ENCODE assay signal across 8 cellular contexts in the genomic region with DNA sequence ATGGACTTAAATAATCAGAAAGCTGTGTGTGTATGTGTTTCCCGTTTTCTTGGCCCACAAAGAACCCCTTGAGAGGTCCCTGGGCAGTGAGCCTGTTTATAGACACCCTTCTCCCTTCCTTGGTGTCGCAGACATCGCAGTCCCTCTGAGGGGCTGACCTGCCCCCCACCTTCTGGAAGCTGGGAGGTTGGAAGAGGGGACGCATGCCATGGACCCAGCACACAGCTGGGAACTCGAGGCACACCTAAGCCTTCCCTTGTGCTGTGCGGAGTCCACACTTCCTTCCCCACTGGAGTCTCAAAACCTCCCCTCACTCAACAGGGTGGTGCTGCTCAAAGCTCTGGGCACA. TPM values are rescaled to one million over a fixed set of nuclear protein-coding genes. Genes with fewer than 3 reads are reported as not detected.
DNase-seq lines count a peak whose midpoint lies in the region; ATAC-seq, FAIRE-seq and TF ChIP-seq lines count a peak whose summit lies in the region.

No MANE protein-coding gene starts in this region.

- FAIRE-seq in A549 (lab: Jason Lieb, UNC), result no peak

- WGBS in A549 (ENCODE audit: missing lambda C conversion rate), result 100% methylated on average over 2 of the region's 6 CpGs

- TF ChIP-seq RAD21 in A549 (conservative IDR thresholded peaks at IDR 0.05 in 1 of 2, IDR thresholded peaks at IDR 0.05 in 1 of 2), result no peak

- no peaks in the 10 kb centered on the region for H3K36me3 ChIP-seq in muscle layer of duodenum (ENCODE audit: control insufficient read depth in 1 of 2, insufficient read depth in 2 of 2, low read length in 2 of 2)

- H3K27me3 Mint-ChIP-seq in HFFc6 (ENCODE audit: insufficient read depth), result peaks cover 3% of the 10 kb centered on the region; the same call in 1 of the 2 replicates
- peaks cover 13% of the 10 kb centered on the region for H3K27me3 Mint-ChIP-seq in brain

- H3K9me3 Mint-ChIP-seq in HFFc6 (peaks cover 6% of the 10 kb centered on the region), brain (peaks cover 8 to 24% (median 18%) of the 10 kb centered on the region in 5 experiments)

- H3K4me2 ChIP-seq in A549, result peak overlapping the region; percentile 84

- H3K36me3 Mint-ChIP-seq in HFFc6 (ENCODE audit: low read depth) (peaks cover 18% of the 10 kb centered on the region), brain (peaks cover 5% of the 10 kb centered on the region)

- H3K4me1 ChIP-seq in A549 (peaks cover 13% of the 10 kb centered on the region; the same call in 2 of the 3 replicates), muscle layer of duodenum (ENCODE audit: control insufficient read depth in 1 of 2, insufficient read depth in 2 of 2, low read length in 2 of 2) (peaks cover 4 to 16% of the 10 kb centered on the region in 2 donors)

- H3K4me3 Mint-ChIP-seq in HFFc6, result peak overlapping the region; percentile 90
- H3K4me3 Mint-ChIP-seq in brain, result peak overlapping the region in 3 of 5 experiments; percentile 23 to 87 (median 71)

- H3K4me1 Mint-ChIP-seq in HFFc6 (ENCODE audit: low read depth), result peaks cover 36% of the 10 kb centered on the region
- H3K4me1 Mint-ChIP-seq in brain, result peaks cover 18% of the 10 kb centered on the region

- H3K4me3 ChIP-seq in A549 (peak overlapping the region; percentile 45; the same call in 1 of the 3 replicates), muscle layer of duodenum (ENCODE audit: low read depth in 1 of 2, low read length in 2 of 2) (peak overlapping the region; percentile 61 to 77)

- POLR2A ChIA-PET in A549 (lab: Yijun Ruan, JAX), result no interaction called here

- ATAC-seq in A549 (peak; percentile 43 to 55; a peak in 5 of 6 replicates), HG02763 (IDR thresholded peaks at IDR 0.05; ENCODE audit: unreplicated experiment) (no peak)

- H3K27ac ChIP-seq in A549 (peak overlapping the region; percentile 75 to 95), muscle layer of duodenum (ENCODE audit: low read length) (peak overlapping the region; percentile 28)

- H3K9me3 ChIP-seq in A549 (0 out of 3 replicates have a peak, but pooled peaks cover 7% of the 10 kb centered on the region), muscle layer of duodenum (ENCODE audit: control insufficient read depth in 1 of 2, low read length in 2 of 2) (no peaks in the 10 kb centered on the region)

- CTCF ChIA-PET in A549 (lab: Yijun Ruan, JAX), result interaction anchor here (0.6 to 3.3 kb wide), 4 partner anchors 8 to 213 kb away, joined by 3 to 15 read pairs (median 4); no protein-coding TSS in a partner anchor

- H3K27me3 ChIP-seq in muscle layer of duodenum (ENCODE audit: low read depth, low read length), result no peaks in the 10 kb centered on the region

- TF ChIP-seq CTCF in A549 (IDR thresholded peaks at IDR 0.05), result no peak
- no peak for TF ChIP-seq CTCF in HFFc6 (IDR thresholded peaks at IDR 0.05)
- TF ChIP-seq CTCF in brain (conservative IDR thresholded peaks at IDR 0.05), result no peak

- no peak for TF ChIP-seq POLR2A in A549 (IDR thresholded peaks at IDR 0.05; ENCODE audit: low read length)

- peak overlapping the region; percentile 89 for H3K27ac Mint-ChIP-seq in HFFc6
- peak overlapping the region in 4 of 5 experiments; percentile 21 to 80 (median 78) for H3K27ac Mint-ChIP-seq in brain

- DNase-seq in A549 (ENCODE audit: low read depth in 1 of 2, low spot score in 1 of 2), result no peak
- no peak for DNase-seq in HFFc6
- DNase-seq in anterior cingulate cortex (lab: John Stamatoyannopoulos, UW), result no peak
- no peak for DNase-seq in superior temporal gyrus (ENCODE audit: extremely low spot score)
- DNase-seq in NCI-H526 treated with DMSO at 0.1 percent for 48 hours (lab: John Stamatoyannopoulos, UW), result no peak

- TF ChIP-seq EP300 in A549 (IDR thresholded peaks at IDR 0.05), result no peak

TF ChIP-seq in A549, 52 proteins besides CTCF, POLR2A, EP300 and RAD21 (continues in another document):
- TF ChIP-seq, protein P1, sequence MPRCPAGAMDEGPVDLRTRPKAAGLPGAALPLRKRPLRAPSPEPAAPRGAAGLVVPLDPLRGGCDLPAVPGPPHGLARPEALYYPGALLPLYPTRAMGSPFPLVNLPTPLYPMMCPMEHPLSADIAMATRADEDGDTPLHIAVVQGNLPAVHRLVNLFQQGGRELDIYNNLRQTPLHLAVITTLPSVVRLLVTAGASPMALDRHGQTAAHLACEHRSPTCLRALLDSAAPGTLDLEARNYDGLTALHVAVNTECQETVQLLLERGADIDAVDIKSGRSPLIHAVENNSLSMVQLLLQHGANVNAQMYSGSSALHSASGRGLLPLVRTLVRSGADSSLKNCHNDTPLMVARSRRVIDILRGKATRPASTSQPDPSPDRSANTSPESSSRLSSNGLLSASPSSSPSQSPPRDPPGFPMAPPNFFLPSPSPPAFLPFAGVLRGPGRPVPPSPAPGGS (IDR thresholded peaks at IDR 0.05), result no peak
- TF ChIP-seq, protein P2, sequence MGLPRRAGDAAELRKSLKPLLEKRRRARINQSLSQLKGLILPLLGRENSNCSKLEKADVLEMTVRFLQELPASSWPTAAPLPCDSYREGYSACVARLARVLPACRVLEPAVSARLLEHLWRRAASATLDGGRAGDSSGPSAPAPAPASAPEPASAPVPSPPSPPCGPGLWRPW (IDR thresholded peaks at IDR 0.05), result no peak
- no peak for TF ChIP-seq ZSCAN20 (CRISPR knock-in tag; IDR thresholded peaks at IDR 0.05)
- no peak for TF ChIP-seq MAFK (IDR thresholded peaks at IDR 0.05; ENCODE audit: partially characterized antibody)
- no peak for TF ChIP-seq MAZ (IDR thresholded peaks at IDR 0.05; ENCODE audit: borderline replicate concordance, low read depth, low read length)
- TF ChIP-seq HDAC2 (IDR thresholded peaks at IDR 0.05), result no peak
- TF ChIP-seq TP53 (CRISPR knock-in tag; IDR thresholded peaks at IDR 0.05), result no peak
- TF ChIP-seq HMGXB4 (CRISPR knock-in tag; IDR thresholded peaks at IDR 0.05; ENCODE audit: borderline replicate concordance), result no peak

RNA-seq across cellular contexts. Expression of gene APOBEC3B, which starts 0.5 kb away (rescaled TPM):
- polyA plus RNA-seq in A549 (2011; rRNA removed), result 14.7 and 16.7 TPM in 2 replicates
- 17.7 and 18.8 TPM in 2 replicates for polyA plus RNA-seq in A549 (2012; cell fraction: cytosol; rRNA removed)
- 23.5 and 30.0 TPM in 2 replicates for polyA plus RNA-seq in A549 (2012; cell fraction: nucleus; rRNA removed)
- 17.9 to 19.6 TPM (median 19.1 TPM) in 3 replicates for polyA plus RNA-seq in A549 (2017; fragmentation: RNase III; extraction: RNeasy Plus Mini Kit Qiagen cat#74134 plus additional on column Dnase treatment)
- 14.1 and 17.4 TPM in 2 replicates for polyA minus RNA-seq in A549 (2011; rRNA and poly(A)+ RNA removed)
- 10 to 100 TPM; 14.9 to 44.2 (median 39.4) TPM for total RNA-seq in HFFc6 (2021; fragmentation: NEBNext Ultra II Directional; extraction: Animal tissue kit (Norgen Biotek cat#: 25700))
- polyA plus RNA-seq in brain (ENCODE audit: insufficient read depth, low read depth, low replicate concordance), result 49.9 TPM

RNA-seq across cellular contexts. Expression of gene APOBEC3A, which starts 24.2 kb away (rescaled TPM):
- not detected in 2 replicates for polyA plus RNA-seq in A549 (2011; rRNA removed)
- polyA plus RNA-seq in A549 (2012; cell fraction: cytosol; rRNA removed), result not detected in 2 replicates
- not detected in 2 replicates for polyA plus RNA-seq in A549 (2012; cell fraction: nucleus; rRNA removed)
- polyA plus RNA-seq in A549 (2017; fragmentation: RNase III; extraction: RNeasy Plus Mini Kit Qiagen cat#74134 plus additional on column Dnase treatment), result not detected in 3 replicates
- not detected in 2 replicates for polyA minus RNA-seq in A549 (2011; rRNA and poly(A)+ RNA removed)
- not detected for total RNA-seq in HFFc6 (2021; fragmentation: NEBNext Ultra II Directional; extraction: Animal tissue kit (Norgen Biotek cat#: 25700))
- polyA plus RNA-seq in brain (ENCODE audit: insufficient read depth, low read depth, low replicate concordance), result not detected

RNA-seq across cellular contexts. Expression of gene APOBEC3C, which starts 32.4 kb away (rescaled TPM):
- polyA plus RNA-seq in A549 (2011; rRNA removed) (15.1 and 22.2 TPM in 2 replicates), A549 (2017; fragmentation: RNase III; extraction: RNeasy Plus Mini Kit Qiagen cat#74134 plus additional on column Dnase treatment) (29.3 to 31.7 TPM (median 31.1 TPM) in 3 replicates), brain (ENCODE audit: insufficient read depth, low read depth, low replicate concordance) (6.7 TPM)
- 8.4 and 10.6 TPM in 2 replicates for polyA plus RNA-seq in A549 (2012; cell fraction: cytosol; rRNA removed)
- polyA plus RNA-seq in A549 (2012; cell fraction: nucleus; rRNA removed), result 9.4 and 10.2 TPM in 2 replicates
- 14.1 and 21.0 TPM in 2 replicates for polyA minus RNA-seq in A549 (2011; rRNA and poly(A)+ RNA removed)
- 10 to 100 TPM; 43.9 to 93.9 (median 83.5) TPM for total RNA-seq in HFFc6 (2021; fragmentation: NEBNext Ultra II Directional; extraction: Animal tissue kit (Norgen Biotek cat#: 25700))

RNA-seq across cellular contexts. Expression of gene APOBEC3D, which starts 39.3 kb away (rescaled TPM):
- 0.66 and 0.67 TPM in 2 replicates for polyA plus RNA-seq in A549 (2011; rRNA removed)
- polyA plus RNA-seq in A549 (2012; cell fraction: cytosol; rRNA removed), result 0.09 and 0.26 TPM in 2 replicates
- polyA plus RNA-seq in A549 (2012; cell fraction: nucleus; rRNA removed), result 1.2 and 1.5 TPM in 2 replicates
- polyA plus RNA-seq in A549 (2017; fragmentation: RNase III; extraction: RNeasy Plus Mini Kit Qiagen cat#74134 plus additional on column Dnase treatment), result 0.29 to 0.33 TPM (median 0.30 TPM) in 3 replicates
- not detected in 2 replicates for polyA minus RNA-seq in A549 (2011; rRNA and poly(A)+ RNA removed)
- total RNA-seq in HFFc6 (2021; fragmentation: NEBNext Ultra II Directional; extraction: Animal tissue kit (Norgen Biotek cat#: 25700)), result under 1 TPM; 0.51 to 0.83 (median 0.58) TPM
- 1.1 TPM for polyA plus RNA-seq in brain (ENCODE audit: insufficient read depth, low read depth, low replicate concordance)

RNA-seq across cellular contexts. Expression of gene APOBEC3F, which starts 59.0 kb away (rescaled TPM):
- polyA plus RNA-seq in A549 (2011; rRNA removed) (2.9 and 4.0 TPM in 2 replicates), A549 (2017; fragmentation: RNase III; extraction: RNeasy Plus Mini Kit Qiagen cat#74134 plus additional on column Dnase treatment) (3.3 to 4.3 TPM (median 4.3 TPM) in 3 replicates), brain (ENCODE audit: insufficient read depth, low read depth, low replicate concordance) (14.1 TPM)
- polyA plus RNA-seq in A549 (2012; cell fraction: cytosol; rRNA removed), result 2.3 and 2.4 TPM in 2 replicates
- polyA plus RNA-seq in A549 (2012; cell fraction: nucleus; rRNA removed), result 1.5 and 1.6 TPM in 2 replicates
- polyA minus RNA-seq in A549 (2011; rRNA and poly(A)+ RNA removed), result 4.8 and 10.3 TPM in 2 replicates
- total RNA-seq in HFFc6 (2021; fragmentation: NEBNext Ultra II Directional; extraction: Animal tissue kit (Norgen Biotek cat#: 25700)), result 10 to 100 TPM in 1 of 6 experiments, 1 to 10 TPM in 5; 6.5 to 12.1 (median 9.0) TPM
